13 cellular contexts compared by ENCODE assay signal in the genomic region with DNA sequence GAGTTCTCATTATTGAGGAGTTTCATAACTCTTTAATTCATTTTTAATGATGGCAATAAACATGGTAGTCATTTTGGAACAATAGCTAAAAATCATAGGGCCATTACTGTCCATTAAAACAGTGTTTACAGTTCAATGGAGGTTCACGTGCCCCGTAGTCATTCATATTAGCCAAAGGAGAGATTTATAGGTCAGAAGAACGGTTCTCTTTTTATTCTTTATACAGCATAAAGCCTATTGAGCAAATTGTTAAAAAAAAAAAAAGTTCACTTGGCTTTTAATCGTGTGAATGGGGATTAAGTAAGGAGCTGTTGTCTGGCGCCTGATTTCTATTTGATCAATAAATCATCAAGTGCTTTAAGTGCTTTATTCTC.
DNase-seq lines count a peak whose midpoint lies in the region; ATAC-seq and TF ChIP-seq lines count a peak whose summit lies in the region.
"Had no signal": no experiment of that assay in that cellular context is flagged by ENCODE, and none has a peak within 500 bp of the region (broad histone marks: within the 10 kb centered on the region; RNA-seq: fewer than 3 reads in every experiment).

No MANE protein-coding gene starts in this region.

- H3K9me3 ChIP-seq in CD8-positive, alpha-beta T cell (ENCODE audit: low read length) = no peaks in the 10 kb centered on the region
- no peaks in the 10 kb centered on the region for H3K9me3 ChIP-seq in ovary

- peaks cover 53% of the 10 kb centered on the region for H3K27me3 Mint-ChIP-seq in CD8-positive, alpha-beta T cell (ENCODE audit: low read depth)
- peaks cover 47 to 86% of the 10 kb centered on the region in 2 donors for H3K27me3 Mint-ChIP-seq in effector memory CD8-positive, alpha-beta T cell

- CTCF ChIA-PET in CD8-positive, alpha-beta T cell (lab: Charles Lee) = no interaction called here

- H3K4me3 Mint-ChIP-seq in CD8-positive, alpha-beta T cell = peak overlapping the region; percentile 74
- H3K4me3 Mint-ChIP-seq in effector memory CD8-positive, alpha-beta T cell = peak overlapping the region; percentile 64 to 65

- H3K4me3 ChIP-seq in CD8-positive, alpha-beta T cell (ENCODE audit: low read depth, low read length) = no peak overlapping the region
- H3K4me3 ChIP-seq in ovary = peak overlapping the region; percentile 44

- H3K27ac Mint-ChIP-seq in CD8-positive, alpha-beta T cell = no peak overlapping the region
- no peak overlapping the region for H3K27ac Mint-ChIP-seq in effector memory CD8-positive, alpha-beta T cell
- H3K27ac Mint-ChIP-seq: H9 had no signal

- no peaks in the 10 kb centered on the region for H3K9me3 Mint-ChIP-seq in CD8-positive, alpha-beta T cell
- no peaks in the 10 kb centered on the region for H3K9me3 Mint-ChIP-seq in effector memory CD8-positive, alpha-beta T cell

- TF ChIP-seq CTCF in CD8-positive, alpha-beta T cell (IDR thresholded peaks at IDR 0.05) = no peak
- no peak for TF ChIP-seq CTCF in ovary (IDR thresholded peaks at IDR 0.05)

- H3K27me3 ChIP-seq in CD8-positive, alpha-beta T cell (ENCODE audit: insufficient read depth, low read length) = peaks cover 9% of the 10 kb centered on the region
- no peaks in the 10 kb centered on the region for H3K27me3 ChIP-seq in ovary

- POLR2A ChIA-PET in CD8-positive, alpha-beta T cell (lab: Charles Lee) = no interaction called here

- H3K4me1 ChIP-seq in CD8-positive, alpha-beta T cell (ENCODE audit: insufficient read depth, low read length) = peaks cover 11% of the 10 kb centered on the region
- H3K4me1 ChIP-seq in ovary (ENCODE audit: insufficient read depth) = no peaks in the 10 kb centered on the region

- TF ChIP-seq POLR2A in ovary (IDR thresholded peaks at IDR 0.05) = no peak

- 85 to 95% (median 88%) methylated on average over 5 of the region's 5 CpGs for WGBS in ovary, 3 donors

- ATAC-seq in CD8-positive, alpha-beta T cell = no peak
- no peak for ATAC-seq in effector memory CD8-positive, alpha-beta T cell (replicated peaks)
- ATAC-seq in HG03135 (IDR thresholded peaks at IDR 0.05; ENCODE audit: unreplicated experiment) (no peak), HG03460 (IDR thresholded peaks at IDR 0.05; ENCODE audit: unreplicated experiment) (no peak)
- ATAC-seq: Panc1 had no signal

- H3K4me1 Mint-ChIP-seq in CD8-positive, alpha-beta T cell (ENCODE audit: low read depth) = peaks cover 11% of the 10 kb centered on the region
- peaks cover 6 to 9% of the 10 kb centered on the region in 2 donors for H3K4me1 Mint-ChIP-seq in effector memory CD8-positive, alpha-beta T cell (ENCODE audit: low read depth in 2 of 2)

- intact Hi-C loops in CD8-positive, alpha-beta T cell (cut with DNase I, micrococcal nuclease) = no loop called here
- intact Hi-C loops in ovary (cut with DNase I) = no loop called here

- no peak for TF ChIP-seq EP300 in ovary (IDR thresholded peaks at IDR 0.05)

- no peak for DNase-seq in CD8-positive, alpha-beta T cell
- peak; percentile 56 for DNase-seq in NCI-H146 (lab: John Stamatoyannopoulos, UW)
- no peak for DNase-seq in effector memory CD8-positive, alpha-beta T cell
- DNase-seq in ovary = no peak
- DNase-seq in DMS79 treated with DMSO at 0.1 percent for 48 hours (lab: John Stamatoyannopoulos, UW) = no peak
- no peak for DNase-seq in hippocampal formation (lab: John Stamatoyannopoulos, UW)
- DNase-seq: activated CD8-positive, alpha-beta memory T cell treated with anti-CD3 and anti-CD28 coated beads, Interleukin-2, amount 50 U/mL, for 4 hours; H9; islet precursor cell; NCI-H2171 treated with DMSO at 0.1 percent for 48 hours had no signal

- no peaks in the 10 kb centered on the region for H3K36me3 Mint-ChIP-seq in CD8-positive, alpha-beta T cell
- H3K36me3 Mint-ChIP-seq in effector memory CD8-positive, alpha-beta T cell (ENCODE audit: insufficient read depth) = peaks cover 4% of the 10 kb centered on the region

- H3K36me3 ChIP-seq in CD8-positive, alpha-beta T cell (ENCODE audit: insufficient read depth, low read length) = no peaks in the 10 kb centered on the region
- H3K36me3 ChIP-seq in ovary = no peaks in the 10 kb centered on the region

- no peak overlapping the region for H3K27ac ChIP-seq in CD8-positive, alpha-beta T cell (ENCODE audit: low read depth, low read length)
- H3K27ac ChIP-seq in ovary = no peak overlapping the region
